In the genomic region with DNA sequence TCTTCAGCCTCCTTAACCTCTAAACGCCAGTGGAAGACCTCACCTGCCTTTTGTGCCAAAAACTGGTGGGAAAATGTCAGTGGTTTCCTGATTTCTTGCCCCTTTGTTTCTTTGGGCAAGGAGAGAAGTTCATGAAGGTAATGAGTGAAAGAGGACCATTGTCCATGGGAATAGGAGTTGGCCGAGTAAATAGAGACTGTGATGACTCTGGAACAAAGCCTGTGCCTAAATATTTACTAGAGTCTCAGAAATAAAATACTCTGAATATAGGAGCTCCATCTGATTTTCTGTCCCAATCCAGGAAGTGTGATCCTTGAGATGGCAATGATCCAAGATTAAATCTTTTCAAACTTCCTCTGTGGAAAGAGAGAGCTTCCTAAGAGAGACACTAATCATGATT, we compare ENCODE assay signal across 16 cellular contexts. TPM values are rescaled to one million over a fixed set of nuclear protein-coding genes. Genes with fewer than 3 reads are reported as not detected.
DNase-seq lines count a peak whose midpoint lies in the region; ATAC-seq and TF ChIP-seq lines count a peak whose summit lies in the region.
"Had no signal": no experiment of that assay in that cellular context is flagged by ENCODE, and none has a peak within 500 bp of the region (broad histone marks: within the 10 kb centered on the region; RNA-seq: fewer than 3 reads in every experiment).

No MANE protein-coding gene starts in this region.

- ATAC-seq in mucosa of descending colon (peak; percentile 73), GM19395 (IDR thresholded peaks at IDR 0.05; ENCODE audit: unreplicated experiment) (no peak), GM18520 (IDR thresholded peaks at IDR 0.05; ENCODE audit: unreplicated experiment) (no peak), HG02840 (IDR thresholded peaks at IDR 0.05; ENCODE audit: low FRiP score, unreplicated experiment) (no peak)
- ATAC-seq: GM23338, HCT116 had no signal

- no peaks in the 10 kb centered on the region for H3K4me1 ChIP-seq in mucosa of descending colon (ENCODE audit: low read depth)
- H3K4me1 ChIP-seq: BLaER1 had no signal

- DNase-seq in LoVo (ENCODE audit: low spot score): peak; percentile 3
- DNase-seq in mucosa of descending colon: no peak
- DNase-seq: CD4-positive, alpha-beta T cell; CD8-positive, alpha-beta memory T cell; DMS 273 treated with DMSO at 0.1 percent for 48 hours; DND-41; H9 had no signal

- H3K36me3 ChIP-seq in mucosa of descending colon (ENCODE audit: low read depth): no peaks in the 10 kb centered on the region
- H3K36me3 ChIP-seq: BLaER1 had no signal

- no peak for TF ChIP-seq CTCF in C4-2B (conservative IDR thresholded peaks at IDR 0.05)
- no peak for TF ChIP-seq CTCF in mucosa of descending colon (IDR thresholded peaks at IDR 0.05)

- intact Hi-C loops in mucosa of descending colon (cut with DNase I, micrococcal nuclease): no loop called here

- no peaks in the 10 kb centered on the region for H3K9me3 ChIP-seq in mucosa of descending colon
- H3K9me3 ChIP-seq: BLaER1 had no signal

- H3K27ac ChIP-seq in C4-2B: peak overlapping the region; percentile 20; the same call in 1 of the 2 replicates
- H3K27ac ChIP-seq: BLaER1 had no signal

- no peak overlapping the region for H3K4me3 ChIP-seq in mucosa of descending colon
- H3K4me3 ChIP-seq: BLaER1, GM23338 had no signal

RNA-seq across cellular contexts. Expression of a gene that starts 12.0 kb away (rescaled TPM):
- total RNA-seq in mucosa of descending colon: 100 to 1,000 TPM in 1 of 3 donors, 10 to 100 TPM in 2; 25.8 to 105 (median 27.9) TPM
- total RNA-seq: B cell; CD4-positive, alpha-beta T cell; CD8-positive, alpha-beta memory T cell; H4; H9 had no signal
